ENCODE assay signal across 15 cellular contexts in the genomic region with DNA sequence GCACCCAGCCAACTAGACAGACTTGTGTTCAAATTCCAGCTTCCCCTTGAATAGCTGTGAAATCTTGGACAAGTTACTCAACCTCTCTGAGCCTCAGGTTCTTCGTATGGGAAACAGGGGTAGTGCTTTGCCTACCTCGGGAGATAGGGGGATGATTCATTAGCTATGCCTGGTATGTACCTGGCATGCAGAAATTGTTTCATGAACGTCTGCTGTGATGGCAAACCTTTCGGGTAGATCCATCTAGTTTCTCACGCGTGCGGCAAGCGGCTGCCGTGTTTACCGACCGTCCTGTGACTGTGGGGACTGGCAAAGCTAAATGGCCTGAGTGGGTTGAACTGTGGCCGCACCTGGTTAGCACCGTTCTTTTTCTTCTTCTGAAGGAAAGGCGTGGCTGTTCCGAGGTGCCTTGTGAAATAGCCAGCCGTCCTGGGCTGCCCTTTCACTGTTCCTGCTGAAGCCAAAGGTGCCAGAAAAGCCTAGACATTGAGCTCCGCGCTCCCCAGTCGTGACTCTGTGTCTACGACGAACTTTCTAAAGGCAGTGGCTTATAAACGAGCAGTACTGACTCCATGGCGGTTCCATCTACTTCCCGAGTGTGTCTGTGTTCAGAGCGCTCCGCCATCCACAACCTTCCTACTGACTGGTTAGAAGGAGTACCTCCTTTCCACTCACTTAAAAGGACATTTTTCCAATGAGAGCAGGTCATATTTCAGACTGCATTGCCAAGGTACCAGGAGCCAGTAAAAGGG. TPM values are rescaled to one million over a fixed set of nuclear protein-coding genes. Genes with fewer than 3 reads are reported as not detected.
DNase-seq lines count a peak whose midpoint lies in the region; ATAC-seq, FAIRE-seq and TF ChIP-seq lines count a peak whose summit lies in the region.
"Had no signal": no experiment of that assay in that cellular context is flagged by ENCODE, and none has a peak within 500 bp of the region (broad histone marks: within the 10 kb centered on the region; RNA-seq: fewer than 3 reads in every experiment).

No MANE protein-coding gene starts in this region.

- H3K27ac Mint-ChIP-seq in neural crest cell (ENCODE audit: unreplicated experiment): peak overlapping the region; percentile 43
- H3K27ac Mint-ChIP-seq: activated B cell treated with CpG ODN at 0.5 μM for 24 hours had no signal

- H3K9me2 ChIP-seq in MM.1S (replicated peaks; ENCODE audit: insufficient read depth, low read length): no peaks in the 10 kb centered on the region

- peak overlapping the region; percentile 70 for H3K27ac ChIP-seq in epithelial cell of prostate
- H3K27ac ChIP-seq in upper lobe of right lung: peak overlapping the region; percentile 36
- H3K27ac ChIP-seq in MM.1S (ENCODE audit: low read length): no peak overlapping the region
- H3K27ac ChIP-seq: SK-N-MC had no signal

- no peak overlapping the region for H3K4me3 Mint-ChIP-seq in neural crest cell
- H3K4me3 Mint-ChIP-seq: activated B cell treated with CpG ODN at 0.5 μM for 24 hours had no signal

- intact Hi-C loops in upper lobe of right lung (cut with DNase I): no loop called here

- no peaks in the 10 kb centered on the region for H3K27me3 Mint-ChIP-seq in neural crest cell (ENCODE audit: low read depth)
- H3K27me3 Mint-ChIP-seq: activated B cell treated with CpG ODN at 0.5 μM for 24 hours had no signal

- TF ChIP-seq CTCF in neural crest cell (conservative IDR thresholded peaks at IDR 0.05) (no peak), upper lobe of right lung (IDR thresholded peaks at IDR 0.05) (no peak), MM.1S (IDR thresholded peaks at IDR 0.05; ENCODE audit: low read length) (no peak)

- H4K20me1 ChIP-seq in MM.1S (ENCODE audit: insufficient read depth, low read length): no peaks in the 10 kb centered on the region

- no peak overlapping the region for H3K4me2 ChIP-seq in MM.1S (ENCODE audit: low read depth, low read length)

- no peaks in the 10 kb centered on the region for H3K9me3 Mint-ChIP-seq in neural crest cell
- H3K9me3 Mint-ChIP-seq: activated B cell treated with CpG ODN at 0.5 μM for 24 hours had no signal

- FAIRE-seq in GM19239 (lab: Jason Lieb, UNC): no peak
- FAIRE-seq: A204.1 had no signal

- no peaks in the 10 kb centered on the region for H3K9me3 ChIP-seq in upper lobe of right lung
- H3K9me3 ChIP-seq in MM.1S (replicated peaks; ENCODE audit: insufficient read depth, low read length): no peaks in the 10 kb centered on the region
- H3K9me3 ChIP-seq: heart left ventricle had no signal

- ATAC-seq in upper lobe of right lung: peak; percentile 76
- ATAC-seq: heart left ventricle had no signal

- no peaks in the 10 kb centered on the region for H3K36me3 Mint-ChIP-seq in neural crest cell (ENCODE audit: low read depth)

- H3K27me3 ChIP-seq in upper lobe of right lung (no peaks in the 10 kb centered on the region), MM.1S (replicated peaks; ENCODE audit: insufficient read depth, low read length) (no peaks in the 10 kb centered on the region)
- H3K27me3 ChIP-seq: heart left ventricle had no signal

- H3K4me1 ChIP-seq in upper lobe of right lung (peaks cover 17% of the 10 kb centered on the region), MM.1S (ENCODE audit: low read length) (peaks cover 19% of the 10 kb centered on the region)

- H3K4me1 Mint-ChIP-seq in neural crest cell: peaks cover 14% of the 10 kb centered on the region

- no peaks in the 10 kb centered on the region for H3F3A ChIP-seq in MM.1S (ENCODE audit: insufficient read depth, low read length)

- H3K9ac ChIP-seq in MM.1S (ENCODE audit: low read length): no peak overlapping the region

- H3K4me3 ChIP-seq in upper lobe of right lung: peak overlapping the region; percentile 33
- H3K4me3 ChIP-seq in MM.1S (ENCODE audit: low read length): no peak overlapping the region
- H3K4me3 ChIP-seq: SK-N-MC had no signal

- DNase-seq in NCI-H510A treated with DMSO at 0.1 percent for 48 hours (lab: John Stamatoyannopoulos, UW): peak; percentile 46
- DNase-seq in NCI-H510A (lab: John Stamatoyannopoulos, UW): no peak
- peak; percentile 31 for DNase-seq in epithelial cell of prostate (ENCODE audit: low read depth, low spot score)
- DNase-seq in neural crest cell (ENCODE audit: low read depth, low spot score): no peak
- peak; percentile 69 for DNase-seq in upper lobe of right lung
- DNase-seq in GM19239 (ENCODE audit: insufficient read length, low spot score): no peak
- no peak for DNase-seq in activated CD8-positive, alpha-beta memory T cell treated with anti-CD3 and anti-CD28 coated beads, Interleukin-2, amount 50 U/mL, for 48 hours
- DNase-seq in MM.1S: no peak
- DNase-seq: activated B cell treated with CpG ODN at 0.5 μM for 24 hours; activated T-cell treated with anti-CD3 and anti-CD28 coated beads, Interleukin-2, amount 50 U/mL, for 1 hour; anterior cingulate cortex; effector CD8-positive, alpha-beta T cell; heart left ventricle had no signal

- no peak overlapping the region for H2AFZ ChIP-seq in MM.1S (ENCODE audit: low read length)

- no peaks in the 10 kb centered on the region for H3K79me2 ChIP-seq in MM.1S (ENCODE audit: low read length)

- no peaks in the 10 kb centered on the region for H3K36me3 ChIP-seq in upper lobe of right lung
- no peaks in the 10 kb centered on the region for H3K36me3 ChIP-seq in MM.1S (replicated peaks; ENCODE audit: insufficient read depth, low read length)
- H3K36me3 ChIP-seq: heart left ventricle had no signal

RNA-seq across cellular contexts. Expression of gene MED13L, which starts 40.7 kb away (rescaled TPM):
- 89.0 and 90.1 TPM in 2 replicates for total RNA-seq in neural crest cell
- 147 TPM for total RNA-seq in upper lobe of right lung

Comparison
In these comparisons a context has a peak if more than half of its experiments do, and no peak if none do; other contexts are left out.
1. DNase-seq: peak in NCI-H510A treated with DMSO at 0.1 percent for 48 hours (single experiment), epithelial cell of prostate (single experiment) and upper lobe of right lung (single experiment); none in NCI-H510A (single experiment), neural crest cell (single experiment), GM19239 (single experiment), activated CD8-positive, alpha-beta memory T cell treated with anti-CD3 and anti-CD28 coated beads, Interleukin-2, amount 50 U/mL, for 48 hours (single experiment) and MM.1S (single experiment).